In the genomic region with DNA sequence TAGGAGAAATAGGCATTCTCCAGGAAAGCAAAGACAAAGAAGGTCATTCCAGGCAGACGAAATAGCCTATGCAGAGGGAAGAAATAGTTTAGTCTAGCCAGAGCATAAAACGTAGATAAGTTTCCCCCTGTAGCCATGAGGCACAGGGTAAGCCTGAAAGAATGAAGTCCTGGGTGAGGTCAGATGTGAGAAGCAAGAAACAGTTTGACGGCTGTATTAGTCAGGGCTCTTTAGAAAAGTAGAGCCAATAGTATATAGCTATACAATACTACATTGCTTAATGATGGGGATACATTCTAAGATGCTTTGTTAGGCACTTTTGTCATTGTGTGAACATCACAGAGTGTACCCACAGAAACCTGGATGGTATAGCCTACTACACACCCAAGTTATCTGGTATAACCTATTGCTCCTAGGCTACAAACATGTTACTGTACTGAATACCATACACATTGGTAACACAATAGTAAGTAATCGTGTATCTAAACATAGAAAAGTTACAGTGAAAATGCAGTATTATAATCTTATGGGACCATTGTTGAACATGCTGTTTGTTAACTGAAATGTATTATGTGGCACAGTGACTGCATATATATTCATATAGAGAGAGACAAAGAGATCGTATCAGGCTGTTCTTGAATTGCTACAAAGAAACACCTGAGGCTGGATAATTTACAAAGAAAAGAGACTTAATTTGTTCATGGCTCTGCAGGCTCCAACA, we compare ENCODE assay signal across 1 cellular context.
A peak's percentile ranks its signal among the peaks of the same experiment; 100 is the strongest.
TF ChIP-seq lines count a peak whose summit lies in the region.

No MANE protein-coding gene starts in this region.

TF ChIP-seq in HEK293, 187 proteins besides CTCF, POLR2A, EP300 and RAD21:
- TF ChIP-seq, protein P1, sequence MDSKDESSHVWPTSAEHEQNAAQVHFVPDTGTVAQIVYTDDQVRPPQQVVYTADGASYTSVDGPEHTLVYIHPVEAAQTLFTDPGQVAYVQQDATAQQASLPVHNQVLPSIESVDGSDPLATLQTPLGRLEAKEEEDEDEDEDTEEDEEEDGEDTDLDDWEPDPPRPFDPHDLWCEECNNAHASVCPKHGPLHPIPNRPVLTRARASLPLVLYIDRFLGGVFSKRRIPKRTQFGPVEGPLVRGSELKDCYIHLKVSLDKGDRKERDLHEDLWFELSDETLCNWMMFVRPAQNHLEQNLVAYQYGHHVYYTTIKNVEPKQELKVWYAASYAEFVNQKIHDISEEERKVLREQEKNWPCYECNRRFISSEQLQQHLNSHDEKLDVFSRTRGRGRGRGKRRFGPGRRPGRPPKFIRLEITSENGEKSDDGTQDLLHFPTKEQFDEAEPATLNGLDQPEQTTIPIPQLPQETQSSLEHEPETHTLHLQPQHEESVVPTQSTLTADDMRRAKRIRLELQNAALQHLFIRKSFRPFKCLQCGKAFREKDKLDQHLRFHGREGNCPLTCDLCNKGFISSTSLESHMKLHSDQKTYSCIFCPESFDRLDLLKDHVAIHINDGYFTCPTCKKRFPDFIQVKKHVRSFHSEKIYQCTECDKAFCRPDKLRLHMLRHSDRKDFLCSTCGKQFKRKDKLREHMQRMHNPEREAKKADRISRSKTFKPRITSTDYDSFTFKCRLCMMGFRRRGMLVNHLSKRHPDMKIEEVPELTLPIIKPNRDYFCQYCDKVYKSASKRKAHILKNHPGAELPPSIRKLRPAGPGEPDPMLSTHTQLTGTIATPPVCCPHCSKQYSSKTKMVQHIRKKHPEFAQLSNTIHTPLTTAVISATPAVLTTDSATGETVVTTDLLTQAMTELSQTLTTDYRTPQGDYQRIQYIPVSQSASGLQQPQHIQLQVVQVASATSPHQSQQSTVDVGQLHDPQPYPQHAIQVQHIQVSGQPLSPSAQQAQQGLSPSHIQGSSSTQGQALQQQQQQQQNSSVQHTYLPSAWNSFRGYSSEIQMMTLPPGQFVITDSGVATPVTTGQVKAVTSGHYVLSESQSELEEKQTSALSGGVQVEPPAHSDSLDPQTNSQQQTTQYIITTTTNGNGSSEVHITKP (tag by site-specific recombination; IDR thresholded peaks at IDR 0.05) = peak; percentile 68
- TF ChIP-seq ZNF157 (tag by site-specific recombination; IDR thresholded peaks at IDR 0.05) = no peak
